16 cellular contexts compared by ENCODE assay signal in genomic region chr7:29976673-29977072, GRCh38. TPM values are rescaled to one million over a fixed set of nuclear protein-coding genes. Genes with fewer than 3 reads are reported as not detected.
DNase-seq lines count a peak whose midpoint lies in the region; ATAC-seq and TF ChIP-seq lines count a peak whose summit lies in the region.
"Had no signal": no experiment of that assay in that cellular context is flagged by ENCODE, and none has a peak within 500 bp of the region (broad histone marks: within the 10 kb centered on the region; RNA-seq: fewer than 3 reads in every experiment).

No MANE protein-coding gene starts in this region.

- TF ChIP-seq EP300 in stomach (IDR thresholded peaks at IDR 0.05), result no peak

- H3K4me3 ChIP-seq in stomach, result no peak overlapping the region
- H3K4me3 ChIP-seq: psoas muscle had no signal

- peak overlapping the region in 3 of 5 donors; percentile 5 to 47 (median 41) for H3K27ac ChIP-seq in stomach
- H3K27ac ChIP-seq: psoas muscle had no signal

- H3K9me3 ChIP-seq in stomach, result no peaks in the 10 kb centered on the region
- H3K9me3 ChIP-seq: psoas muscle had no signal

- DNase-seq in M059J (ENCODE audit: low read depth) (peak; percentile 9), left kidney (ENCODE audit: low read depth, low spot score) (peak; percentile 94), stomach (no peak), NCI-H2196 treated with DMSO at 0.1 percent for 48 hours (lab: John Stamatoyannopoulos, UW; ENCODE audit: unreplicated experiment) (no peak), SHP77 treated with DMSO at 0.1 percent for 48 hours (lab: John Stamatoyannopoulos, UW) (no peak)
- no peak for DNase-seq in activated CD4-positive, alpha-beta T cell treated with anti-CD3 and anti-CD28 coated beads, Interleukin-2, amount 50 U/mL, for 4 hours
- DNase-seq: effector CD4-positive, alpha-beta T cell; NCI-H1092 treated with DMSO at 0.1 percent for 48 hours; NCI-H526; psoas muscle; SHP77; stimulated activated CD4-positive, alpha-beta T cell treated with anti-CD3 and anti-CD28 coated beads, Interleukin-4, amount 100 ng/mL, for 1 hour; stimulated activated naive CD4-positive, alpha-beta T cell had no signal

- no peaks in the 10 kb centered on the region for H3K36me3 Mint-ChIP-seq in dendritic cell treated with granulocyte-macrophage colony-stimulating factor and Interleukin-4, amounts not matched to agents 40 ng/mL and 50 ng/mL, for 4 days (ENCODE audit: low read depth)
- H3K36me3 Mint-ChIP-seq: activated naive CD4-positive, alpha-beta T cell treated with anti-CD3 and anti-CD28 coated beads, Interleukin-2, amount 50 U/mL, for 24 hours had no signal

- H3K27ac Mint-ChIP-seq in dendritic cell treated with granulocyte-macrophage colony-stimulating factor and Interleukin-4, amounts not matched to agents 40 ng/mL and 50 ng/mL, for 4 days, result no peak overlapping the region
- H3K27ac Mint-ChIP-seq: activated naive CD4-positive, alpha-beta T cell treated with anti-CD3 and anti-CD28 coated beads, Interleukin-2, amount 50 U/mL, for 24 hours had no signal

- peaks cover 27% of the 10 kb centered on the region for H3K4me1 Mint-ChIP-seq in dendritic cell treated with granulocyte-macrophage colony-stimulating factor and Interleukin-4, amounts not matched to agents 40 ng/mL and 50 ng/mL, for 4 days (ENCODE audit: low read depth)
- H3K4me1 Mint-ChIP-seq: activated naive CD4-positive, alpha-beta T cell treated with anti-CD3 and anti-CD28 coated beads, Interleukin-2, amount 50 U/mL, for 24 hours had no signal

- H3K27me3 Mint-ChIP-seq in dendritic cell treated with granulocyte-macrophage colony-stimulating factor and Interleukin-4, amounts not matched to agents 40 ng/mL and 50 ng/mL, for 4 days, result no peaks in the 10 kb centered on the region

- no peak for TF ChIP-seq CTCF in stomach (IDR thresholded peaks at IDR 0.05)

- WGBS in stomach, 5 donors, result 64 to 89% (median 72%) methylated on average over 2 of the region's 2 CpGs

- intact Hi-C loops in dendritic cell treated with granulocyte-macrophage colony-stimulating factor and Interleukin-4, amounts not matched to agents 40 ng/mL and 50 ng/mL, for 4 days (cut with micrococcal nuclease), result no loop called here
- intact Hi-C loops in stomach (cut with DNase I; ENCODE audit: low total_unique reads), result no loop called here

- TF ChIP-seq POLR2A in stomach (IDR thresholded peaks at IDR 0.05), result no peak

- peaks cover 0 to 38% (median 12%) of the 10 kb centered on the region in 4 donors for H3K4me1 ChIP-seq in stomach
- H3K4me1 ChIP-seq: psoas muscle had no signal

- H3K27me3 ChIP-seq in stomach, result no peaks in the 10 kb centered on the region

- no peak for ATAC-seq in GM21717 (IDR thresholded peaks at IDR 0.05; ENCODE audit: unreplicated experiment)
- ATAC-seq: psoas muscle had no signal

- peak overlapping the region; percentile 42 for H3K4me3 Mint-ChIP-seq in dendritic cell treated with granulocyte-macrophage colony-stimulating factor and Interleukin-4, amounts not matched to agents 40 ng/mL and 50 ng/mL, for 4 days
- H3K4me3 Mint-ChIP-seq: activated naive CD4-positive, alpha-beta T cell treated with anti-CD3 and anti-CD28 coated beads, Interleukin-2, amount 50 U/mL, for 24 hours had no signal

- H3K36me3 ChIP-seq in stomach, result no peaks in the 10 kb centered on the region

- H3K9me3 Mint-ChIP-seq in dendritic cell treated with granulocyte-macrophage colony-stimulating factor and Interleukin-4, amounts not matched to agents 40 ng/mL and 50 ng/mL, for 4 days, result no peaks in the 10 kb centered on the region
- H3K9me3 Mint-ChIP-seq: activated naive CD4-positive, alpha-beta T cell treated with anti-CD3 and anti-CD28 coated beads, Interleukin-2, amount 50 U/mL, for 24 hours had no signal

RNA-seq across cellular contexts. Expression of gene SCRN1, which starts 12.9 kb away (rescaled TPM):
- total RNA-seq in M059J (2014; rRNA removed; shearing (Covaris generic)), result 73.6 and 109 TPM in 2 replicates
- 10 to 100 TPM in 4 of 5 donors, under 1 TPM in 1; 0.87 to 57.2 (median 37.1) TPM for total RNA-seq in stomach
- 10 to 100 TPM; 11.7 to 16.8 (median 14.5) TPM for polyA plus RNA-seq in stomach

RNA-seq across cellular contexts. Expression of gene FKBP14, which starts 49.8 kb away (rescaled TPM):
- 30.1 and 39.8 TPM in 2 replicates for total RNA-seq in M059J (2014; rRNA removed; shearing (Covaris generic))
- total RNA-seq in stomach, result 10 to 100 TPM in 3 of 5 donors, 1 to 10 TPM in 1, under 1 TPM in 1; 0.29 to 45.2 (median 11.1) TPM
- polyA plus RNA-seq in stomach, result 1 to 10 TPM; 1.4 to 3.2 (median 2.6) TPM

RNA-seq across cellular contexts. Expression of gene PLEKHA8, which starts 51.5 kb away (rescaled TPM):
- total RNA-seq in M059J (2014; rRNA removed; shearing (Covaris generic)), result 6.1 and 11.8 TPM in 2 replicates
- total RNA-seq in stomach, result 10 to 100 TPM in 2 of 5 donors, 1 to 10 TPM in 3; 4.9 to 18.5 (median 8.5) TPM
- 1 to 10 TPM; 2.2 to 3.0 (median 2.9) TPM for polyA plus RNA-seq in stomach

Comparison
In these comparisons a context has a peak if more than half of its experiments do, and no peak if none do; other contexts are left out.
1. DNase-seq: peak in M059J (single experiment) and left kidney (single experiment); none in stomach (single experiment), activated CD4-positive, alpha-beta T cell treated with anti-CD3 and anti-CD28 coated beads, Interleukin-2, amount 50 U/mL, for 4 hours (0 of 2), NCI-H2196 treated with DMSO at 0.1 percent for 48 hours (single experiment) and SHP77 treated with DMSO at 0.1 percent for 48 hours (single experiment).